16 cellular contexts compared by ENCODE assay signal in genomic region chr12:76670776-76671175, GRCh38.
DNase-seq lines count a peak whose midpoint lies in the region; ATAC-seq and TF ChIP-seq lines count a peak whose summit lies in the region.
"Had no signal": no experiment of that assay in that cellular context is flagged by ENCODE, and none has a peak within 500 bp of the region (broad histone marks: within the 10 kb centered on the region; RNA-seq: fewer than 3 reads in every experiment).

No MANE protein-coding gene starts in this region.

- ATAC-seq in PC-3: peak; percentile 94
- no peak for ATAC-seq in HG02763 (IDR thresholded peaks at IDR 0.05; ENCODE audit: unreplicated experiment)
- ATAC-seq: lower lobe of right lung had no signal

- no peaks in the 10 kb centered on the region for H4K20me1 ChIP-seq in PC-3 (ENCODE audit: low read length)

- H3K79me2 ChIP-seq in PC-3 (ENCODE audit: low read length): no peaks in the 10 kb centered on the region

- TF ChIP-seq POLR2A in sigmoid colon (IDR thresholded peaks at IDR 0.05): no peak

- no peak overlapping the region for H3K4me2 ChIP-seq in PC-3 (ENCODE audit: low read length)

- peak; percentile 55 for DNase-seq in GM04504 (ENCODE audit: low read depth)
- peak; percentile 44 for DNase-seq in PC-3
- peak; percentile 73 for DNase-seq in fibroblast of gingiva (ENCODE audit: low read depth)
- DNase-seq in sigmoid colon: no peak
- DNase-seq in coronary artery (ENCODE audit: low spot score): no peak
- DNase-seq in T1000 (lab: John Stamatoyannopoulos, UW): no peak
- DNase-seq: activated gamma-delta T cell treated with Interleukin-2 at 50 U/mL for 16 hours, COR-L47, hippocampal formation, KBM-7, lower lobe of right lung, NCI-H1436 treated with DMSO at 0.1 percent for 48 hours, NCI-H69, Right ventricle myocardium superior had no signal

- TF ChIP-seq CTCF in PC-3 (conservative IDR thresholded peaks at IDR 0.05; ENCODE audit: low read depth, low read length): no peak
- no peak for TF ChIP-seq CTCF in sigmoid colon (IDR thresholded peaks at IDR 0.05)
- TF ChIP-seq CTCF in coronary artery (IDR thresholded peaks at IDR 0.05): no peak

- CTCF ChIA-PET in PC-3 (lab: Charles Lee): no interaction called here

- H3K9ac ChIP-seq in PC-3 (ENCODE audit: low read length): no peak overlapping the region

- no peak overlapping the region for H3K4me3 ChIP-seq in PC-3 (ENCODE audit: low read length)
- H3K4me3 ChIP-seq in sigmoid colon: no peak overlapping the region
- H3K4me3 ChIP-seq in coronary artery: no peak overlapping the region
- H3K4me3 ChIP-seq: cardiac muscle cell, lower lobe of right lung had no signal

- intact Hi-C loops in PC-3 (cut with micrococcal nuclease) (no loop called here), sigmoid colon (cut with DNase I) (no loop called here)

- BruUV-seq in PC-3 (replicated peaks; lab: Mats Ljungman, UMichigan): no TSS peak

- no peak overlapping the region for H2AFZ ChIP-seq in PC-3 (ENCODE audit: low read length)

- whole genome bisulfite sequencing in sigmoid colon, 2 donors: 79 to 81% methylated on average over 1 of the region's 1 CpG

- no peaks in the 10 kb centered on the region for H3K9me3 ChIP-seq in PC-3 (ENCODE audit: low read length)
- H3K9me3 ChIP-seq in sigmoid colon: no peaks in the 10 kb centered on the region
- H3K9me3 ChIP-seq: lower lobe of right lung had no signal

- H3K9me2 ChIP-seq in PC-3 (replicated peaks; ENCODE audit: low read length): no peaks in the 10 kb centered on the region

- no peaks in the 10 kb centered on the region for H3K36me3 ChIP-seq in PC-3 (ENCODE audit: low read depth, low read length)
- no peaks in the 10 kb centered on the region for H3K36me3 ChIP-seq in sigmoid colon
- H3K36me3 ChIP-seq: cardiac muscle cell, lower lobe of right lung had no signal

- POLR2A ChIA-PET in PC-3 (lab: Charles Lee; ENCODE audit: unreplicated experiment): no interaction called here

- TF ChIP-seq EP300 in sigmoid colon (IDR thresholded peaks at IDR 0.05): no peak

- H3F3A ChIP-seq in PC-3 (ENCODE audit: low read length, unreplicated experiment): no peaks in the 10 kb centered on the region

- no peak overlapping the region for H3K27ac ChIP-seq in PC-3 (ENCODE audit: low read length)
- H3K27ac ChIP-seq in sigmoid colon: peak overlapping the region in 3 of 4 donors; percentile 43 to 70 (median 63)
- H3K27ac ChIP-seq in coronary artery: no peak overlapping the region
- H3K27ac ChIP-seq: cardiac muscle cell, lower lobe of right lung had no signal

- peaks cover 4% of the 10 kb centered on the region for H3K4me1 ChIP-seq in PC-3 (ENCODE audit: insufficient read depth, low read length)
- peaks cover 0 to 21% (median 16%) of the 10 kb centered on the region in 4 donors for H3K4me1 ChIP-seq in sigmoid colon
- H3K4me1 ChIP-seq: lower lobe of right lung had no signal

- H3K27me3 ChIP-seq in PC-3 (ENCODE audit: low read length) (no peaks in the 10 kb centered on the region), sigmoid colon (no peaks in the 10 kb centered on the region)
- H3K27me3 ChIP-seq: cardiac muscle cell had no signal

Comparison
In these comparisons a context has a peak if more than half of its experiments do, and no peak if none do; other contexts are left out.
1. DNase-seq: peak in GM04504 (single experiment), PC-3 (single experiment) and fibroblast of gingiva (single experiment); none in sigmoid colon (single experiment), coronary artery (single experiment) and T1000 (single experiment).
2. H3K27ac ChIP-seq: peak in sigmoid colon (3 of 4); none in PC-3 (single experiment) and coronary artery (0 of 2).